2 cellular contexts compared by ENCODE assay signal in the genomic region with DNA sequence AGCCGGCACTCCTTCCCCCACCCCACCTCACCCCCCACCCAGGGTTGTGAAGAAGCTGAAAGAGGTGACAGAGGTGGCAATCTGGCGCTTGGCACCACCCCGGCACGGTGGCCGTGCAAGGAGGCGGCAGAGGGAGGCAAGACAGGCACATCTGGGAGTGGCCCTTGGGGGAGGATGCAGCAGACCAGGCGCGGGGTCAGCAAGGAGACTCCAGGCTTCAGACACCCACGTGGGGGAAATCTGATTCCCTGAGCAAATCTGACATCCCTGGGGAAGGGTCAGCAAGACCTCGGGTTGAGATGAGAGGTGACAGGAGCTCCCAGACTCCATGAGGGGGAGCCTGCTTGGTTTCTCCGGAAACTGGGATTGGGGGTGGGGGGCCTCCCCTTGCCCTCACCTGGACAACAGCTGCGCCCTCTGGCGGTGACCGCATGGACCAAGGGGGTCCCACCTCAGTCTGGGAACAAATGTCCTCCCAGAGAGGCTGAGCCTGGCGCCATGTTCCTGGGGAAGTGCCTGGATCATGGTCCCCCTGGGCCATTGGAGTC.
TF ChIP-seq lines count a peak whose summit lies in the region.

No MANE protein-coding gene starts in this region.

TF ChIP-seq in A549, 52 proteins besides CTCF, POLR2A, EP300 and RAD21:
- TF ChIP-seq, protein P1, sequence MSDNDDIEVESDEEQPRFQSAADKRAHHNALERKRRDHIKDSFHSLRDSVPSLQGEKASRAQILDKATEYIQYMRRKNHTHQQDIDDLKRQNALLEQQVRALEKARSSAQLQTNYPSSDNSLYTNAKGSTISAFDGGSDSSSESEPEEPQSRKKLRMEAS (IDR thresholded peaks at IDR 0.05): no peak
- TF ChIP-seq KDM1A (IDR thresholded peaks at IDR 0.05; ENCODE audit: low read depth): no peak
- TF ChIP-seq SMC3 (IDR thresholded peaks at IDR 0.05): peak; percentile 39; the same call in 2 of the 3 replicates
- TF ChIP-seq JUN (IDR thresholded peaks at IDR 0.05): no peak

TF ChIP-seq in GM12878, 131 proteins besides CTCF, POLR2A, EP300 and RAD21:
- TF ChIP-seq YY1 (IDR thresholded peaks at IDR 0.05; ENCODE audit: low read depth, low read length): 0 out of 2 replicates have a peak, but pooled peaks have one; percentile 29
- no peak for TF ChIP-seq CHD1 (IDR thresholded peaks at IDR 0.05; ENCODE audit: low read depth, low read length)
- TF ChIP-seq IKZF1 (conservative IDR thresholded peaks at IDR 0.05): peak; percentile 59; the same call in 1 of the 2 replicates
- TF ChIP-seq SMC3 (IDR thresholded peaks at IDR 0.05; ENCODE audit: borderline replicate concordance, low read length): peak; percentile 43
- 0 out of 2 replicates have a peak, but pooled peaks have one; percentile 31 for TF ChIP-seq EED (IDR thresholded peaks at IDR 0.05; ENCODE audit: low read depth)
- no peak for TF ChIP-seq MEF2B (IDR thresholded peaks at IDR 0.05; ENCODE audit: partially characterized antibody, poor library complexity, severe bottlenecking)
- 0 out of 2 replicates have a peak, but pooled peaks have one; percentile 57 for TF ChIP-seq ZSCAN29 (IDR thresholded peaks at IDR 0.05)
- TF ChIP-seq, protein P2, sequence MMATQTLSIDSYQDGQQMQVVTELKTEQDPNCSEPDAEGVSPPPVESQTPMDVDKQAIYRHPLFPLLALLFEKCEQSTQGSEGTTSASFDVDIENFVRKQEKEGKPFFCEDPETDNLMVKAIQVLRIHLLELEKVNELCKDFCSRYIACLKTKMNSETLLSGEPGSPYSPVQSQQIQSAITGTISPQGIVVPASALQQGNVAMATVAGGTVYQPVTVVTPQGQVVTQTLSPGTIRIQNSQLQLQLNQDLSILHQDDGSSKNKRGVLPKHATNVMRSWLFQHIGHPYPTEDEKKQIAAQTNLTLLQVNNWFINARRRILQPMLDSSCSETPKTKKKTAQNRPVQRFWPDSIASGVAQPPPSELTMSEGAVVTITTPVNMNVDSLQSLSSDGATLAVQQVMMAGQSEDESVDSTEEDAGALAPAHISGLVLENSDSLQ (IDR thresholded peaks at IDR 0.05): no peak
- TF ChIP-seq BHLHE40 (IDR thresholded peaks at IDR 0.05; ENCODE audit: borderline replicate concordance in 1 of 2, low read depth in 2 of 2, low read length in 1 of 2): 0 out of 4 replicates have a peak, but pooled peaks of 1 of the 2 experiments have one; percentile 6
- peak; percentile 63 for TF ChIP-seq RUNX3 (IDR thresholded peaks at IDR 0.05; ENCODE audit: low read length)
